Comparison of ENCODE assay signal across 19 cellular contexts in the genomic region with DNA sequence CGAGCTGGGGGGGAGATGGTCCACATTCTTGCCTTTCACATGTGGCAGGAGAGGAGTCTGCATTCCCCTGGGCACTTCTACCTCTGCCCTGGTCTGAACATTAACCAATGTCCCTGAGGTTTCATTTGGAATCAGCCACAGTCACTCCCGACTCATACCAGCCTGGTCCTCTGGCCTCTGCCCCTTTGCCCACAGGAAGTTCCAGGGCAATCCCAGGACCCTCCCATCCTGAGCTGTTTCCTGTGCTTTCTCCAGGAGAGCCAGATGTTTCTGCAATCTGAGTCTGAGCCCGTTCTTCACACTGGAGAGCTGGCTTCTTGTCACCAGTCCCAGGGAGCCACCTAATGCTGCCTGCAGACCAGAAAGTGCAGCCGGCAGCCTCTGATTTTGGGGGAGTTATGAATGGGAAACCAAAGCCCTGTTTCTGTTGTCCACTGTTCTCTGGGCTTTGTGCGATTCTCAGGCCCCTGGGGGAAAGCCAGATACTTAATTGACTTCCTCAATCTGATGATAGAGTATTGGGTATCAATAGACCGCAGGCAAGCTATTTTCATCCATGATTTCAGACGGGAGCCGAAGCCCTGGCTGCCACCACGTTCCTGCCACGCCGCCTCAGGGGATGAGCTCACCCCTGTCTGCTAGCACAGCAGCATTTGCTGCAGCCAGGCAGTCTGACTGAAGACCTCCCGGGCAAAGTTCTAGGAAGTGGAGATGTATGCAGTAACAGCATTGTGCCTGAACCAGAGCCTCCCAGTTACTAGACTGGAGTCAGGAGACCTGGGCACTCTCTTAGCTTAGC.
A peak's percentile ranks its signal among the peaks of the same experiment; 100 is the strongest.
DNase-seq lines count a peak whose midpoint lies in the region; ATAC-seq and TF ChIP-seq lines count a peak whose summit lies in the region.
"Had no signal": no experiment of that assay in that cellular context is flagged by ENCODE, and none has a peak within 500 bp of the region (broad histone marks: within the 10 kb centered on the region; RNA-seq: fewer than 3 reads in every experiment).

No MANE protein-coding gene starts in this region.

- peaks cover 8% of the 10 kb centered on the region for H3K4me1 Mint-ChIP-seq in stimulated activated effector memory CD8-positive, alpha-beta T cell treated with anti-CD3 and anti-CD28 coated beads, Interleukin-12 subunit alpha, Interleukin-12 subunit beta, amount 100 ng/mL, for 72 hours
- no peaks in the 10 kb centered on the region for H3K4me1 Mint-ChIP-seq in activated T-helper 2 cell treated with anti-CD3 and anti-CD28 coated beads, Interferon-gamma antibody, Interleukin-2, Interleukin-4, amounts not matched to agents 10 μg/mL and 5 μg/mL and 100 μg/mL, durations not matched to agents 14 hours and 24 hours and 36 hours (ENCODE audit: low read depth)

- TF ChIP-seq CTCF in RWPE2 (IDR thresholded peaks at IDR 0.05; ENCODE audit: poor library complexity, severe bottlenecking) (no peak), tibial artery (IDR thresholded peaks at IDR 0.05) (no peak)

- H3K27me3 Mint-ChIP-seq in activated T-helper 2 cell treated with anti-CD3 and anti-CD28 coated beads, Interferon-gamma antibody, Interleukin-2, Interleukin-4, amounts not matched to agents 10 μg/mL and 5 μg/mL and 100 μg/mL, durations not matched to agents 14 hours and 24 hours and 36 hours (ENCODE audit: low read depth), result peaks cover 31% of the 10 kb centered on the region

- H3K4me3 ChIP-seq in RWPE2 (ENCODE audit: severe bottlenecking) (no peak overlapping the region), tibial artery (no peak overlapping the region)
- H3K4me3 ChIP-seq: K562, thyroid gland had no signal

- no peaks in the 10 kb centered on the region for H3K36me3 Mint-ChIP-seq in stimulated activated effector memory CD8-positive, alpha-beta T cell treated with anti-CD3 and anti-CD28 coated beads, Interleukin-12 subunit alpha, Interleukin-12 subunit beta, amount 100 ng/mL, for 72 hours
- H3K36me3 Mint-ChIP-seq in activated T-helper 2 cell treated with anti-CD3 and anti-CD28 coated beads, Interferon-gamma antibody, Interleukin-2, Interleukin-4, amounts not matched to agents 10 μg/mL and 5 μg/mL and 100 μg/mL, durations not matched to agents 14 hours and 24 hours and 36 hours (ENCODE audit: low read depth), result no peaks in the 10 kb centered on the region

- DNase-seq in cardiac septum (ENCODE audit: low spot score) (peak; percentile 33), Right ventricle myocardium superior (no peak), RWPE2 (ENCODE audit: low spot score) (no peak), fibroblast of peridontal ligament (ENCODE audit: extremely low read depth) (peak; percentile 88), tibial artery (peak in 1 of 2 donors; percentile 52), NCI-H345 (lab: John Stamatoyannopoulos, UW) (no peak)
- DNase-seq in stimulated activated effector memory CD8-positive, alpha-beta T cell treated with anti-CD3 and anti-CD28 coated beads, Interleukin-12 subunit alpha, Interleukin-12 subunit beta, amount 100 ng/mL, for 72 hours (ENCODE audit: low spot score in 2 of 2), result no peak
- no peak for DNase-seq in activated T-helper 2 cell treated with anti-CD3 and anti-CD28 coated beads, Interferon-gamma antibody, Interleukin-2, Interleukin-4, amounts not matched to agents 10 μg/mL and 5 μg/mL and 100 μg/mL, durations not matched to agents 14 hours and 24 hours and 36 hours (ENCODE audit: low spot score)
- DNase-seq: ACHN; activated naive CD4-positive, alpha-beta T cell treated with Interleukin-2 at 50 U/mL for 16 hours; mesendoderm; NCI-H526 treated with DMSO at 0.1 percent for 48 hours; occipital lobe; SHP77 treated with DMSO at 0.1 percent for 48 hours; thyroid gland had no signal

- no peak overlapping the region for H3K4me3 Mint-ChIP-seq in stimulated activated effector memory CD8-positive, alpha-beta T cell treated with anti-CD3 and anti-CD28 coated beads, Interleukin-12 subunit alpha, Interleukin-12 subunit beta, amount 100 ng/mL, for 72 hours
- H3K4me3 Mint-ChIP-seq in activated T-helper 2 cell treated with anti-CD3 and anti-CD28 coated beads, Interferon-gamma antibody, Interleukin-2, Interleukin-4, amounts not matched to agents 10 μg/mL and 5 μg/mL and 100 μg/mL, durations not matched to agents 14 hours and 24 hours and 36 hours (ENCODE audit: low read depth), result no peak overlapping the region
- H3K4me3 Mint-ChIP-seq: central memory CD8-positive, alpha-beta T cell had no signal

- ATAC-seq in Right ventricle myocardium superior (ENCODE audit: poor library complexity) (no peak), RWPE2 (ENCODE audit: low read depth) (peak; percentile 20; the same call in 1 of the 3 replicates)
- no peak for ATAC-seq in stimulated activated effector memory CD8-positive, alpha-beta T cell treated with anti-CD3 and anti-CD28 coated beads, Interleukin-12 subunit alpha, Interleukin-12 subunit beta, amount 100 ng/mL, for 72 hours

- H3K9me3 Mint-ChIP-seq in stimulated activated effector memory CD8-positive, alpha-beta T cell treated with anti-CD3 and anti-CD28 coated beads, Interleukin-12 subunit alpha, Interleukin-12 subunit beta, amount 100 ng/mL, for 72 hours, result no peaks in the 10 kb centered on the region
- no peaks in the 10 kb centered on the region for H3K9me3 Mint-ChIP-seq in activated T-helper 2 cell treated with anti-CD3 and anti-CD28 coated beads, Interferon-gamma antibody, Interleukin-2, Interleukin-4, amounts not matched to agents 10 μg/mL and 5 μg/mL and 100 μg/mL, durations not matched to agents 14 hours and 24 hours and 36 hours
- H3K9me3 Mint-ChIP-seq: central memory CD8-positive, alpha-beta T cell had no signal

- H3K36me3 ChIP-seq in RWPE2 (ENCODE audit: low read depth), result no peaks in the 10 kb centered on the region
- H3K36me3 ChIP-seq in tibial artery, result no peaks in the 10 kb centered on the region
- H3K36me3 ChIP-seq: thyroid gland had no signal

- no peak overlapping the region for H3K27ac Mint-ChIP-seq in stimulated activated effector memory CD8-positive, alpha-beta T cell treated with anti-CD3 and anti-CD28 coated beads, Interleukin-12 subunit alpha, Interleukin-12 subunit beta, amount 100 ng/mL, for 72 hours
- no peak overlapping the region for H3K27ac Mint-ChIP-seq in activated T-helper 2 cell treated with anti-CD3 and anti-CD28 coated beads, Interferon-gamma antibody, Interleukin-2, Interleukin-4, amounts not matched to agents 10 μg/mL and 5 μg/mL and 100 μg/mL, durations not matched to agents 14 hours and 24 hours and 36 hours

- H3K4me1 ChIP-seq in RWPE2 (ENCODE audit: insufficient read depth, poor library complexity, severe bottlenecking) (peaks cover 3% of the 10 kb centered on the region), tibial artery (peaks cover 0 to 38% (median 20%) of the 10 kb centered on the region in 4 donors)

- peaks cover 6% of the 10 kb centered on the region for H3K27me3 ChIP-seq in RWPE2 (ENCODE audit: insufficient read depth, poor library complexity, severe bottlenecking)
- H3K27me3 ChIP-seq in tibial artery, result no peaks in the 10 kb centered on the region
- H3K27me3 ChIP-seq: thyroid gland had no signal

- intact Hi-C loops in cardiac septum (cut with DNase I), result no loop called here
- intact Hi-C loops in Right ventricle myocardium superior (cut with DNase I), result no loop called here
- intact Hi-C loops in tibial artery (cut with DNase I; ENCODE audit: low total_unique reads), result loop anchor here (5.0 kb wide), 1 partner anchor 51 kb away; no protein-coding TSS in a partner anchor
- intact Hi-C loops in activated T-helper 2 cell treated with anti-CD3 and anti-CD28 coated beads, Interferon-gamma antibody, Interleukin-2, Interleukin-4, amounts not matched to agents 10 μg/mL and 5 μg/mL and 100 μg/mL, durations not matched to agents 14 hours and 24 hours and 36 hours (cut with micrococcal nuclease), result no loop called here

- H3K9me3 ChIP-seq in RWPE2 (ENCODE audit: severe bottlenecking), result no peaks in the 10 kb centered on the region
- H3K9me3 ChIP-seq in tibial artery, result no peaks in the 10 kb centered on the region
- H3K9me3 ChIP-seq: thyroid gland had no signal

- H3K27ac ChIP-seq in RWPE2 (ENCODE audit: poor library complexity, severe bottlenecking) (no peak overlapping the region), tibial artery (peak overlapping the region; percentile 29 to 47)
- H3K27ac ChIP-seq: epithelial cell of prostate, thyroid gland, VCaP had no signal

Comparison
In these comparisons a context has a peak if more than half of its experiments do, and no peak if none do; other contexts are left out.
1. DNase-seq: peak in cardiac septum (single experiment) and fibroblast of peridontal ligament (single experiment); none in Right ventricle myocardium superior (single experiment), RWPE2 (single experiment), stimulated activated effector memory CD8-positive, alpha-beta T cell treated with anti-CD3 and anti-CD28 coated beads, Interleukin-12 subunit alpha, Interleukin-12 subunit beta, amount 100 ng/mL, for 72 hours (0 of 2), activated T-helper 2 cell treated with anti-CD3 and anti-CD28 coated beads, Interferon-gamma antibody, Interleukin-2, Interleukin-4, amounts not matched to agents 10 μg/mL and 5 μg/mL and 100 μg/mL, durations not matched to agents 14 hours and 24 hours and 36 hours (single experiment) and NCI-H345 (single experiment).